In genomic region chr3:61530355-61530754, GRCh38 we compare ENCODE assay signal across 9 cellular contexts. TPM values are rescaled to one million over a fixed set of nuclear protein-coding genes. Genes with fewer than 3 reads are reported as not detected.
DNase-seq lines count a peak whose midpoint lies in the region; ATAC-seq and TF ChIP-seq lines count a peak whose summit lies in the region.
"Had no signal": no experiment of that assay in that cellular context is flagged by ENCODE, and none has a peak within 500 bp of the region (broad histone marks: within the 10 kb centered on the region; RNA-seq: fewer than 3 reads in every experiment).

No MANE protein-coding gene starts in this region.

- no peak overlapping the region for H3K27ac ChIP-seq in MM.1S (ENCODE audit: low read length)

- H3K36me3 ChIP-seq in MM.1S (replicated peaks; ENCODE audit: insufficient read depth, low read length) = no peaks in the 10 kb centered on the region

- no peak overlapping the region for H3K9ac ChIP-seq in MM.1S (ENCODE audit: low read length)

- no peaks in the 10 kb centered on the region for H3K9me3 ChIP-seq in MM.1S (replicated peaks; ENCODE audit: insufficient read depth, low read length)

- no peak overlapping the region for H2AFZ ChIP-seq in MM.1S (ENCODE audit: low read length)

- peak; percentile 46 for DNase-seq in MM.1S
- DNase-seq in myocyte (ENCODE audit: low read depth) = peak; percentile 4

- H3K79me2 ChIP-seq in MM.1S (ENCODE audit: low read length) = no peaks in the 10 kb centered on the region

- no peak overlapping the region for H3K4me2 ChIP-seq in MM.1S (ENCODE audit: low read depth, low read length)

- peak overlapping the region in 1 of 5 experiments; percentile 10 for H3K27ac Mint-ChIP-seq in brain
- H3K27ac Mint-ChIP-seq: T-helper 1 cell treated with Interleukin-12 subunit alpha and Interleukin-12 subunit beta and Interleukin-4 antibody, amounts not matched to agents 30 μg/mL and 1 μg/mL, for 36 hours had no signal

- H3K9me2 ChIP-seq in MM.1S (replicated peaks; ENCODE audit: insufficient read depth, low read length) = no peaks in the 10 kb centered on the region

- ATAC-seq in GM19455 (IDR thresholded peaks at IDR 0.05; ENCODE audit: unreplicated experiment) (no peak), HG03520 (IDR thresholded peaks at IDR 0.05; ENCODE audit: unreplicated experiment) (no peak), GM18519 (IDR thresholded peaks at IDR 0.05; ENCODE audit: low FRiP score, unreplicated experiment) (no peak), GM19463 (IDR thresholded peaks at IDR 0.05; ENCODE audit: unreplicated experiment) (no peak)

- no peaks in the 10 kb centered on the region for H3K4me1 ChIP-seq in MM.1S (ENCODE audit: low read length)

- H3K36me3 Mint-ChIP-seq in brain = no peaks in the 10 kb centered on the region

- no peak overlapping the region for H3K4me3 Mint-ChIP-seq in brain
- H3K4me3 Mint-ChIP-seq: T-helper 1 cell treated with Interleukin-12 subunit alpha and Interleukin-12 subunit beta and Interleukin-4 antibody, amounts not matched to agents 30 μg/mL and 1 μg/mL, for 36 hours had no signal

- H3F3A ChIP-seq in MM.1S (ENCODE audit: insufficient read depth, low read length) = no peaks in the 10 kb centered on the region

- peaks cover 16% of the 10 kb centered on the region for H3K4me1 Mint-ChIP-seq in brain

- TF ChIP-seq CTCF in GM12872 (IDR thresholded peaks at IDR 0.05; ENCODE audit: insufficient read depth, low read depth, low read length) (peak; percentile 65), MM.1S (IDR thresholded peaks at IDR 0.05; ENCODE audit: low read length) (peak; percentile 70), brain (conservative IDR thresholded peaks at IDR 0.05) (peak; percentile 35 to 67)

- no peaks in the 10 kb centered on the region for H4K20me1 ChIP-seq in MM.1S (ENCODE audit: insufficient read depth, low read length)

- no peak overlapping the region for H3K4me3 ChIP-seq in MM.1S (ENCODE audit: low read length)

- peaks cover 4% of the 10 kb centered on the region for H3K27me3 Mint-ChIP-seq in brain

- no peaks in the 10 kb centered on the region for H3K27me3 ChIP-seq in MM.1S (replicated peaks; ENCODE audit: insufficient read depth, low read length)

- H3K9me3 Mint-ChIP-seq in brain = peaks cover 0 to 3% (median 0%) of the 10 kb centered on the region in 5 experiments
- H3K9me3 Mint-ChIP-seq: T-helper 1 cell treated with Interleukin-12 subunit alpha and Interleukin-12 subunit beta and Interleukin-4 antibody, amounts not matched to agents 30 μg/mL and 1 μg/mL, for 36 hours had no signal

RNA-seq across cellular contexts. Expression of gene PTPRG, which starts 31.0 kb away (rescaled TPM):
- polyA plus RNA-seq in brain (ENCODE audit: insufficient read depth, low read depth, low replicate concordance) = 7.4 TPM
- total RNA-seq in myocyte = 23.7 and 28.4 TPM in 2 replicates
- polyA plus RNA-seq in myocyte (2012) = 7.9 TPM
